Comparison of ENCODE assay signal across 8 cellular contexts in genomic region chr6:125918681-125919566, GRCh38. TPM values are rescaled to one million over a fixed set of nuclear protein-coding genes. Genes with fewer than 3 reads are reported as not detected.
DNase-seq lines count a peak whose midpoint lies in the region; ATAC-seq, FAIRE-seq and TF ChIP-seq lines count a peak whose summit lies in the region.

No MANE protein-coding gene starts in this region.

- H3K27ac Mint-ChIP-seq in astrocyte (ENCODE audit: unreplicated experiment), result peak overlapping the region; percentile 58

- FAIRE-seq in astrocyte (lab: Jason Lieb, UNC), result no peak

- no peaks in the 10 kb centered on the region for H3K9me3 Mint-ChIP-seq in astrocyte (ENCODE audit: unreplicated experiment)

- no peaks in the 10 kb centered on the region for H3K79me2 ChIP-seq in astrocyte (ENCODE audit: insufficient read depth, low read length)

- peaks cover 26% of the 10 kb centered on the region for H3K36me3 Mint-ChIP-seq in astrocyte (ENCODE audit: low read depth, unreplicated experiment)

- no peaks in the 10 kb centered on the region for H3K27me3 ChIP-seq in astrocyte (ENCODE audit: insufficient read depth, low read length)

- H3K27ac ChIP-seq in astrocyte (ENCODE audit: low read depth, low read length), result no peak overlapping the region

- peak; percentile 18 for DNase-seq in COR-L47 (lab: John Stamatoyannopoulos, UW)
- peak; percentile 80 for DNase-seq in OCI-M2 (lab: John Stamatoyannopoulos, UW; ENCODE audit: unreplicated experiment)
- peak; percentile 82 for DNase-seq in astrocyte (ENCODE audit: low read depth)
- DNase-seq in iris pigment epithelial cell (ENCODE audit: low read depth), result peak; percentile 94
- DNase-seq in stimulated activated CD4-positive, alpha-beta T cell treated with anti-CD3 and anti-CD28 coated beads, Interleukin-1b, Interleukin-23, amount 100 ng/mL, for 24 hours (ENCODE audit: low read depth in 4 of 4, low spot score in 1 of 4), result peak in 3 of 4 experiments; percentile 10 to 17 (median 13)
- no peak for DNase-seq in DMS79 (lab: John Stamatoyannopoulos, UW)

- H2AFZ ChIP-seq in astrocyte (ENCODE audit: low read depth, low read length), result no peak overlapping the region

- H4K20me1 ChIP-seq in astrocyte (ENCODE audit: insufficient read depth, low read length), result no peaks in the 10 kb centered on the region

- peak overlapping the region; percentile 35 for H3K4me3 ChIP-seq in astrocyte (ENCODE audit: insufficient read depth, low read depth, low read length)

- no peaks in the 10 kb centered on the region for H3K9me3 ChIP-seq in astrocyte (ENCODE audit: insufficient read depth, low read depth, low read length)

- H3K27me3 Mint-ChIP-seq in astrocyte (ENCODE audit: low read depth, unreplicated experiment), result no peaks in the 10 kb centered on the region

- H3K4me1 ChIP-seq in astrocyte (ENCODE audit: insufficient read depth, low read length), result peaks cover 3% of the 10 kb centered on the region

- no peak for TF ChIP-seq CTCF in astrocyte (IDR thresholded peaks at IDR 0.05; ENCODE audit: insufficient read depth, low read depth, low read length)

- peak overlapping the region; percentile 54 for H3K9ac ChIP-seq in astrocyte (ENCODE audit: low read length)

- peaks cover 4% of the 10 kb centered on the region for H3K36me3 ChIP-seq in astrocyte (ENCODE audit: insufficient read depth, low read length)

- H3K4me1 Mint-ChIP-seq in astrocyte (ENCODE audit: low read depth, unreplicated experiment), result peaks cover 11% of the 10 kb centered on the region

- H3K4me3 Mint-ChIP-seq in astrocyte (ENCODE audit: unreplicated experiment), result peak overlapping the region; percentile 75

- ATAC-seq in GM19351 (IDR thresholded peaks at IDR 0.05; ENCODE audit: unreplicated experiment), result peak; percentile 92
- ATAC-seq in HG03378 (IDR thresholded peaks at IDR 0.05; ENCODE audit: unreplicated experiment), result peak; percentile 99

- H3K4me2 ChIP-seq in astrocyte (ENCODE audit: low read length), result peak overlapping the region; percentile 72

RNA-seq across cellular contexts. Expression of gene HINT3, which starts 37.6 kb away (rescaled TPM):
- 11.8 and 12.2 TPM in 2 replicates for total RNA-seq in astrocyte
